8 cellular contexts compared by ENCODE assay signal in genomic region chr10:511101-511848, GRCh38.
DNase-seq lines count a peak whose midpoint lies in the region; ATAC-seq and TF ChIP-seq lines count a peak whose summit lies in the region.

No MANE protein-coding gene starts in this region.

- TF ChIP-seq CTCF in AG09309 (IDR thresholded peaks at IDR 0.05; ENCODE audit: control insufficient read depth, insufficient read depth, low read depth, low read length, missing control alignments), result peak; percentile 98
- peak; percentile 99 for TF ChIP-seq CTCF in LNCaP clone FGC (IDR thresholded peaks at IDR 0.05; ENCODE audit: control insufficient read depth, extremely low read depth, insufficient read depth)

- H3K4me3 ChIP-seq in AG09309 (ENCODE audit: control insufficient read depth, low read depth, low read length), result no peak overlapping the region
- H3K4me3 ChIP-seq in LNCaP clone FGC (ENCODE audit: low read depth, low read length), result no peak overlapping the region

- peak overlapping the region; percentile 64 for H3K27ac ChIP-seq in substantia nigra (ENCODE audit: low read depth, low read length, poor library complexity, severe bottlenecking)

- peak; percentile 52 for ATAC-seq in GM19023 (IDR thresholded peaks at IDR 0.05; ENCODE audit: unreplicated experiment)

- DNase-seq in AG09309 (ENCODE audit: low read depth), result peak; percentile 81
- DNase-seq in LNCaP clone FGC (ENCODE audit: low read depth), result peak; percentile 93
- DNase-seq in SK-MEL-5 (ENCODE audit: low read depth, low spot score), result peak; percentile 90
- peak; percentile 66 to 82 (median 72) for DNase-seq in activated naive CD4-positive, alpha-beta T cell (lab: John Stamatoyannopoulos, UW)
- DNase-seq in germinal center (ENCODE audit: low spot score), result peak; percentile 74
- peak; percentile 88 for DNase-seq in occipital lobe (lab: John Stamatoyannopoulos, UW)
- peak; percentile 52 to 95 (median 87) for DNase-seq in substantia nigra (lab: John Stamatoyannopoulos, UW)

- in situ Hi-C loops in SK-MEL-5 (cut with HindIII; ENCODE audit: low pct_unique_long_range_greater_than_20kb, low sequenced_read_pairs), result no loop called here
